Comparison of ENCODE assay signal across 22 cellular contexts in genomic region chr1:204121840-204122555, GRCh38. TPM values are rescaled to one million over a fixed set of nuclear protein-coding genes. Genes with fewer than 3 reads are reported as not detected.
"Had no signal": no experiment of that assay in that cellular context is flagged by ENCODE, and none has a peak within 500 bp of the region (broad histone marks: within the 10 kb centered on the region; RNA-seq: fewer than 3 reads in every experiment).

No MANE protein-coding gene starts in this region.

- H3K4me1 ChIP-seq: SJSA1 had no signal

- H3K27ac ChIP-seq: SJSA1, SK-N-MC had no signal

- H3K4me3 ChIP-seq: SJSA1, SK-N-MC had no signal

- H3K9me3 ChIP-seq: SJSA1 had no signal

- DNase-seq: KBM-7, NCI-H1092, NCI-H1105 treated with DMSO at 0.1 percent for 48 hours, NCI-H1417 treated with DMSO at 0.1 percent for 48 hours, NCI-H146, NCI-H1694 treated with DMSO at 0.1 percent for 48 hours, NCI-H1930, NCI-H2081 treated with DMSO at 0.1 percent for 48 hours, NCI-H2171, NCI-H226, NCI-H446, NCI-H510A, NCI-H524 treated with DMSO at 0.1 percent for 48 hours, NCI-H69, NCI-H774, Right ventricle myocardium superior, RPMI8226, SIG-M5 had no signal

- H3K27me3 ChIP-seq: SJSA1 had no signal

RNA-seq across cellular contexts. Expression of gene REN, which starts 44.1 kb away (rescaled TPM):
- total RNA-seq: LHCN-M2, MCF 10A, Right ventricle myocardium superior, SJSA1 had no signal
